14 cellular contexts compared by ENCODE assay signal in genomic region chr12:77553976-77554619, GRCh38.
DNase-seq lines count a peak whose midpoint lies in the region; ATAC-seq lines count a peak whose summit lies in the region.
"Had no signal": no experiment of that assay in that cellular context is flagged by ENCODE, and none has a peak within 500 bp of the region (broad histone marks: within the 10 kb centered on the region; RNA-seq: fewer than 3 reads in every experiment).

No MANE protein-coding gene starts in this region.

- intact Hi-C loops in head of caudate nucleus (cut with DNase I) = no loop called here

- DNase-seq in DMS 273 (lab: John Stamatoyannopoulos, UW; ENCODE audit: unreplicated experiment) (no peak), head of caudate nucleus (no peak), foreskin melanocyte (no peak), mucosa of gallbladder (ENCODE audit: low spot score) (no peak)
- DNase-seq: CD8-positive, alpha-beta T cell; NCI-H2081 treated with DMSO at 0.1 percent for 48 hours; occipital lobe; PC-3 had no signal

- ATAC-seq in GM18861 (IDR thresholded peaks at IDR 0.05; ENCODE audit: unreplicated experiment) (peak; percentile 100), GM21390 (IDR thresholded peaks at IDR 0.05; ENCODE audit: unreplicated experiment) (peak; percentile 100), HG02981 (IDR thresholded peaks at IDR 0.05; ENCODE audit: unreplicated experiment) (peak; percentile 100)
- ATAC-seq: CD8-positive, alpha-beta T cell; K562; PC-3 had no signal

- H3K9me3 Mint-ChIP-seq in IgD-negative memory B cell = peaks cover 2 to 9% (median 3%) of the 10 kb centered on the region in 3 donors
- H3K9me3 Mint-ChIP-seq: stimulated activated naive CD8-positive, alpha-beta T cell treated with anti-CD3 and anti-CD28 coated beads, Interleukin-15, Interleukin-2, amounts not matched to agents 100 ng/mL and 50 ng/mL, for 24 hours had no signal

- peaks cover 0 to 2% (median 0%) of the 10 kb centered on the region in 3 donors for H3K4me1 Mint-ChIP-seq in IgD-negative memory B cell

- H3K36me3 Mint-ChIP-seq in IgD-negative memory B cell = no peaks in the 10 kb centered on the region
- H3K36me3 Mint-ChIP-seq: CD8-positive, alpha-beta T cell had no signal

- no peaks in the 10 kb centered on the region for H3K27me3 Mint-ChIP-seq in IgD-negative memory B cell
- H3K27me3 Mint-ChIP-seq: stimulated activated naive CD8-positive, alpha-beta T cell treated with anti-CD3 and anti-CD28 coated beads, Interleukin-15, Interleukin-2, amounts not matched to agents 100 ng/mL and 50 ng/mL, for 24 hours had no signal

- no peak overlapping the region for H3K4me3 Mint-ChIP-seq in IgD-negative memory B cell
- H3K4me3 Mint-ChIP-seq: CD8-positive, alpha-beta T cell; stimulated activated naive CD8-positive, alpha-beta T cell treated with anti-CD3 and anti-CD28 coated beads, Interleukin-15, Interleukin-2, amounts not matched to agents 100 ng/mL and 50 ng/mL, for 24 hours had no signal

- H3K27ac Mint-ChIP-seq in IgD-negative memory B cell = peak overlapping the region in 2 of 3 donors; percentile 39 to 92
- H3K27ac Mint-ChIP-seq: CD8-positive, alpha-beta T cell; stimulated activated naive CD8-positive, alpha-beta T cell treated with anti-CD3 and anti-CD28 coated beads, Interleukin-15, Interleukin-2, amounts not matched to agents 100 ng/mL and 50 ng/mL, for 24 hours had no signal
